ENCODE assay signal across 21 cellular contexts in the genomic region with DNA sequence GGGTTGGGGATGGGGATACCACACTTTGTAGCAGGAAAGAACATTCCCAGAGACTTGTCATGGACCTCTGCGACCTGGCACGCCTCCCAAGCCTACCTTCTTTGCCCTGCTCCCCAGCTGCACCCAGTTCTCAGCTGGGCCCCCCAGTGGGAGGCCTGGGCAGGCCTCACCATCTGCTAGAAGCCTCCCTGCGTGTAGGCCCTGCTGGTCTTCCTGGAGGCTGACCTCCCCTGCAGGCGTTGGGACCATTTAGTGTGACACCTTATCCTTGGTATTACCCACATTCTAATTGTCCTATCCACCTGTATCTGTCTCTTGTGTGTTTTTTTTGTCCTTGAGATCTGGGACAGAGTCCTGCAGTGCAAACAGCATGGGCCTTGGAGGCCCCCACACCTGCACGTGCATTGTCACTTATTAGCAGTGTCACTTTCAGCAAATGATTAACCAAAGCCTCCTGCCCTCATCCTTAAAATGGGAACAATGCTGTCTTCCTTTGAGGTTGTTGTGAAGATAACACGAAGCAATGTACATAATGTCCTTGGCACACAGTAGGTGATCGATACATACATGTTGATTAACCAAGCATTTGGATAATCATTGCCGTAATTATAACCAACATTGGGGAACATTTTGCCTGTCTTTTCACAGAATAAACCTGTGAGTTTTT.
A peak's percentile ranks its signal among the peaks of the same experiment; 100 is the strongest.
DNase-seq lines count a peak whose midpoint lies in the region; ATAC-seq and TF ChIP-seq lines count a peak whose summit lies in the region.
"Had no signal": no experiment of that assay in that cellular context is flagged by ENCODE, and none has a peak within 500 bp of the region (broad histone marks: within the 10 kb centered on the region; RNA-seq: fewer than 3 reads in every experiment).

No MANE protein-coding gene starts in this region.

- H3K4me3 ChIP-seq in neuronal stem cell (ENCODE audit: low read length in 2 of 2): no peak overlapping the region
- H3K4me3 ChIP-seq in spleen: no peak overlapping the region
- H3K4me3 ChIP-seq: GM12878, GM23248, PC-9 had no signal

- H2BK120ac ChIP-seq in neuronal stem cell (ENCODE audit: low read depth, low read length): no peak overlapping the region

- H3K9ac ChIP-seq in neuronal stem cell (ENCODE audit: low read depth, low read length, poor library complexity): no peak overlapping the region
- H3K9ac ChIP-seq: GM23248 had no signal

- peak overlapping the region; percentile 60 for H3K14ac ChIP-seq in neuronal stem cell (ENCODE audit: low read length)

- peak; percentile 79 for ATAC-seq in left lobe of liver
- ATAC-seq: GM12878 had no signal

- H4K8ac ChIP-seq in neuronal stem cell (ENCODE audit: low read depth, low read length): no peak overlapping the region

- TF ChIP-seq POLR2A in spleen (IDR thresholded peaks at IDR 0.05): no peak

- H4K91ac ChIP-seq in neuronal stem cell (ENCODE audit: low read depth, low read length, poor library complexity): no peak overlapping the region

- DNase-seq in NCI-H146 (lab: John Stamatoyannopoulos, UW) (peak; percentile 96), left lobe of liver (ENCODE audit: low spot score) (peak; percentile 86), neuronal stem cell (ENCODE audit: low spot score) (no peak), spleen (peak; percentile 43), GM10266 (ENCODE audit: extremely low spot score) (no peak), cardiac septum (ENCODE audit: low spot score) (no peak), SHP77 (lab: John Stamatoyannopoulos, UW) (no peak), NAMALWA (ENCODE audit: low spot score) (no peak)
- DNase-seq: AML-193, GF-D8, GM23248, HCEC 1CT, KBM-7, NCI-H1417 treated with DMSO at 0.1 percent for 48 hours, NCI-H2029, NCI-H345, NCI-H526, PC-9 had no signal

- no peaks in the 10 kb centered on the region for H3K79me1 ChIP-seq in neuronal stem cell (ENCODE audit: low read depth, low read length)

- H2BK15ac ChIP-seq in neuronal stem cell (ENCODE audit: low read length): no peak overlapping the region

- no CpG with 5 or more reads among the region's 8 CpGs for WGBS in neuronal stem cell (ENCODE audit: extremely low coverage in 2 of 2, insufficient read length in 2 of 2, insufficient replicate concordance in 1 of 2), 2 donors
- WGBS in spleen, 5 donors: 78 to 93% (median 89%) methylated on average over 8 of the region's 8 CpGs

- intact Hi-C loops in spleen (cut with DNase I; ENCODE audit: low total_unique reads) (loop anchor here (10.0 kb wide), 1 partner anchor 96 kb away; no protein-coding TSS in a partner anchor), cardiac septum (cut with DNase I) (no loop called here)

- H3K27me3 ChIP-seq in neuronal stem cell (ENCODE audit: control insufficient read depth in 3 of 3, insufficient read depth in 3 of 3, low read depth in 1 of 3, low read length in 3 of 3): no peaks in the 10 kb centered on the region
- H3K27me3 ChIP-seq in spleen (replicated peaks in 1 of 7): peaks cover 0 to 27% (median 0%) of the 10 kb centered on the region in 7 donors

- no peak overlapping the region for H3K4me2 ChIP-seq in neuronal stem cell (ENCODE audit: insufficient read depth, low read length, poor library complexity, severe bottlenecking)
- H3K4me2 ChIP-seq: PC-9 had no signal

- no peak overlapping the region for H2BK5ac ChIP-seq in neuronal stem cell (ENCODE audit: low read length)

- H3K4ac ChIP-seq in neuronal stem cell (ENCODE audit: low read length): no peak overlapping the region

- H3K4me1 ChIP-seq in neuronal stem cell (ENCODE audit: control insufficient read depth in 2 of 2, insufficient read depth in 1 of 2, low read depth in 1 of 2, low read length in 2 of 2) (peaks cover 6 to 7% of the 10 kb centered on the region in 2 donors), spleen (peaks cover 0 to 6% (median 0%) of the 10 kb centered on the region in 6 donors)

- H2AFZ ChIP-seq in neuronal stem cell (ENCODE audit: low read length): no peak overlapping the region
- H2AFZ ChIP-seq: GM23248, PC-9 had no signal

- TF ChIP-seq CTCF in spleen (IDR thresholded peaks at IDR 0.05 in 8 of 11, conservative IDR thresholded peaks at IDR 0.05 in 3 of 11) (no peak), GM10266 (IDR thresholded peaks at IDR 0.05; ENCODE audit: control insufficient read depth, insufficient read depth, low read depth, missing control alignments) (no peak)

- H2AK5ac ChIP-seq in neuronal stem cell (ENCODE audit: low read depth, low read length): peak overlapping the region; percentile 26

- H3K27ac ChIP-seq in neuronal stem cell (replicated peaks; ENCODE audit: low read length) (no peak overlapping the region), spleen (no peak overlapping the region)
- H3K27ac ChIP-seq: C4-2B, GM23248, PC-9, RWPE1 had no signal

- no peak overlapping the region for H2BK12ac ChIP-seq in neuronal stem cell (ENCODE audit: low read length)

- no peaks in the 10 kb centered on the region for H3K36me3 ChIP-seq in neuronal stem cell (replicated peaks in 1 of 2; ENCODE audit: control insufficient read depth in 2 of 2, insufficient read depth in 2 of 2, low read length in 2 of 2)
- H3K36me3 ChIP-seq in spleen: no peaks in the 10 kb centered on the region

- no peak overlapping the region for H3K23ac ChIP-seq in neuronal stem cell (ENCODE audit: low read depth, low read length, poor library complexity)

- peak overlapping the region; percentile 40 for H3K18ac ChIP-seq in neuronal stem cell (ENCODE audit: low read length)

- H3K9me3 ChIP-seq in neuronal stem cell (replicated peaks in 1 of 2; ENCODE audit: control insufficient read depth in 2 of 2, insufficient read depth in 1 of 2, low read depth in 1 of 2, low read length in 2 of 2) (peaks cover 3 to 12% of the 10 kb centered on the region in 2 donors), spleen (no peaks in the 10 kb centered on the region)

Comparison
In these comparisons a context has a peak if more than half of its experiments do, and no peak if none do; other contexts are left out.
1. DNase-seq: peak in NCI-H146 (single experiment), left lobe of liver (single experiment) and spleen (single experiment); none in neuronal stem cell (single experiment), GM10266 (single experiment), cardiac septum (single experiment), SHP77 (0 of 2) and NAMALWA (single experiment).